In the genomic region with DNA sequence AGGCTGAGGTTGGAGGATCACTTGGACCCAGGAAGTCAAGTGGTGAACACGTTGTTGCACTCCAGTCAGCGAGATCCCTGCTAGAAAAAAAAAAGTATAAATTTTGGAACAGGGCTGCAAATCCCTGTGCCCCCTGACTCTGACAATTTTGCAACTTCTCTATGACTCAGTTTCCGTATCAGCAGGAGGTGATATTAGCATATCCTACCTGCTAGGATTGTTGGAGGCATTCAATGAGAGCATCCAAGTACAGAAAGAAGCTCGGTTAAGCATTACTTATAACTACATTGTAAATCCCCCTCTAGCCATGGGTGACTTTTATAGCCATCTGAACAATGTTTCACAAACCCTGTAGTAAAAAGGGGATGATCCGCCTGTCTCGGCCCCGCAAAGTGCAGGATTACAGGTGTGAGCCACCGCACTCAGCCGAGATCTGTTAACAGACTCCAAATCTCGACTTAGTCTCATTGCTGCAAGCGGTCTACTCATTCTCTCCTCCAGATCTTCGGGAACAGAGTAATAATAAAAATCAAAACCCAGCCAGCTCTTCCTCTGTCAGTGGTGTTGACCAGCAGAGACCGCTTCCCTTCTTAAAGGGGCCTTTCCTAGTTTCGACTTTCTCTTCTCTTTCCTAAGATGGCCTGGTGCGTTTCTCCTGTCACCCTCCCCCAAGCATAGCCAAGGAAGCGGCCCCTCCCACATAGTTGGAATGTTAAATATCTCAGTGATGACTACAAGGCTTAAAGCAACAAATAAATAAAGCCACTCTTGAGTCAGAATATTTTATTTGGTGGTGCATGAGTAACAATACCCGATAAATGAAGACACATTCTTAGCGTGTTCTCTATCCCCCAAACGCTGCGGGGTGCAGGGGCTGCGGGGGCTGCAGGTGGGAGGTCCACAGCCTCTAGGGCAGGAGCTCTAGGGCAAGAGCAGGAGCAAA, we compare ENCODE assay signal across 8 cellular contexts. TPM values are rescaled to one million over a fixed set of nuclear protein-coding genes. Genes with fewer than 3 reads are reported as not detected.
DNase-seq lines count a peak whose midpoint lies in the region; ATAC-seq and TF ChIP-seq lines count a peak whose summit lies in the region.

No MANE protein-coding gene starts in this region.

- H3K27me3 Mint-ChIP-seq in activated naive CD8-positive, alpha-beta T cell treated with anti-CD3 and anti-CD28 coated beads for 36 hours, result peaks cover 3% of the 10 kb centered on the region

- H3K4me1 ChIP-seq in right cardiac atrium (ENCODE audit: control insufficient read depth, insufficient read depth, low read length), result peaks cover 2% of the 10 kb centered on the region

- intact Hi-C loops in right cardiac atrium (cut with DNase I), result no loop called here

- peak overlapping the region; percentile 43 for H3K4me3 ChIP-seq in right cardiac atrium (ENCODE audit: low read length)
- peak overlapping the region; percentile 48 for H3K4me3 ChIP-seq in retinal pigment epithelial cell (ENCODE audit: low read length)

- 16% methylated on average over 21 of the region's 21 CpGs for WGBS in right cardiac atrium

- no peak for TF ChIP-seq CTCF in 22Rv1 (IDR thresholded peaks at IDR 0.05)
- TF ChIP-seq CTCF in retinal pigment epithelial cell (conservative IDR thresholded peaks at IDR 0.05; ENCODE audit: low read depth, low read length), result no peak

- H3K4me1 Mint-ChIP-seq in activated naive CD8-positive, alpha-beta T cell treated with anti-CD3 and anti-CD28 coated beads for 36 hours, result peaks cover 19% of the 10 kb centered on the region

- ATAC-seq in right cardiac atrium (peak; percentile 13 to 40), GM18870 (IDR thresholded peaks at IDR 0.05; ENCODE audit: unreplicated experiment) (no peak), GM18867 (IDR thresholded peaks at IDR 0.05; ENCODE audit: unreplicated experiment) (no peak)

- DNase-seq in HCEC 1CT (peak; percentile 99), right cardiac atrium (peak in 2 of 3 donors; percentile 46 to 68), retinal pigment epithelial cell (ENCODE audit: low read depth) (peak; percentile 63), mesenteric fat pad (ENCODE audit: low spot score) (no peak)
- DNase-seq in activated naive CD8-positive, alpha-beta T cell treated with anti-CD3 and anti-CD28 coated beads for 36 hours, result no peak

- no peaks in the 10 kb centered on the region for H3K9me3 Mint-ChIP-seq in activated naive CD8-positive, alpha-beta T cell treated with anti-CD3 and anti-CD28 coated beads for 36 hours

- H3K27me3 ChIP-seq in right cardiac atrium (ENCODE audit: control insufficient read depth, insufficient read depth), result no peaks in the 10 kb centered on the region

- H3K36me3 Mint-ChIP-seq in activated naive CD8-positive, alpha-beta T cell treated with anti-CD3 and anti-CD28 coated beads for 36 hours, result no peaks in the 10 kb centered on the region

- no peak overlapping the region for H3K27ac Mint-ChIP-seq in activated naive CD8-positive, alpha-beta T cell treated with anti-CD3 and anti-CD28 coated beads for 36 hours

- H3K9me3 ChIP-seq in right cardiac atrium (ENCODE audit: control insufficient read depth, low read length), result no peaks in the 10 kb centered on the region

- peak overlapping the region; percentile 79 for H3K27ac ChIP-seq in 22Rv1
- peak overlapping the region; percentile 50 for H3K27ac ChIP-seq in right cardiac atrium (ENCODE audit: low read length)

- H3K4me3 Mint-ChIP-seq in activated naive CD8-positive, alpha-beta T cell treated with anti-CD3 and anti-CD28 coated beads for 36 hours, result peak overlapping the region; percentile 42

RNA-seq across cellular contexts. Expression of a gene that starts 10.3 kb away (rescaled TPM):
- 10 to 100 TPM in 1 of 2 experiments, 1 to 10 TPM in 1; 8.9 to 10.2 TPM for total RNA-seq in activated naive CD8-positive, alpha-beta T cell treated with anti-CD3 and anti-CD28 coated beads for 36 hours
- total RNA-seq in right cardiac atrium (10 to 100 TPM in 2 of 4 donors, 1 to 10 TPM in 2; 9.7 to 13.6 (median 11.0) TPM), mesenteric fat pad (14.5 TPM)
- 9.2 TPM for polyA plus RNA-seq in right cardiac atrium

RNA-seq across cellular contexts. Expression of a gene that starts 25.7 kb away (rescaled TPM):
- under 1 TPM; 0.19 to 0.22 TPM for total RNA-seq in activated naive CD8-positive, alpha-beta T cell treated with anti-CD3 and anti-CD28 coated beads for 36 hours
- total RNA-seq in right cardiac atrium, result under 1 TPM in 1 of 4 donors, not detected in 3; 0.23 TPM
- polyA plus RNA-seq in right cardiac atrium, result 0.20 TPM
- total RNA-seq in mesenteric fat pad, result 0.87 TPM

Comparison
In these comparisons a context has a peak if more than half of its experiments do, and no peak if none do; other contexts are left out.
1. DNase-seq: peak in HCEC 1CT (single experiment), right cardiac atrium (2 of 3) and retinal pigment epithelial cell (single experiment); none in activated naive CD8-positive, alpha-beta T cell treated with anti-CD3 and anti-CD28 coated beads for 36 hours (single experiment) and mesenteric fat pad (single experiment).
2. ATAC-seq: peak in right cardiac atrium (2 of 2); none in GM18870 (single experiment) and GM18867 (single experiment).